1 cellular context compared by ENCODE assay signal in the genomic region with DNA sequence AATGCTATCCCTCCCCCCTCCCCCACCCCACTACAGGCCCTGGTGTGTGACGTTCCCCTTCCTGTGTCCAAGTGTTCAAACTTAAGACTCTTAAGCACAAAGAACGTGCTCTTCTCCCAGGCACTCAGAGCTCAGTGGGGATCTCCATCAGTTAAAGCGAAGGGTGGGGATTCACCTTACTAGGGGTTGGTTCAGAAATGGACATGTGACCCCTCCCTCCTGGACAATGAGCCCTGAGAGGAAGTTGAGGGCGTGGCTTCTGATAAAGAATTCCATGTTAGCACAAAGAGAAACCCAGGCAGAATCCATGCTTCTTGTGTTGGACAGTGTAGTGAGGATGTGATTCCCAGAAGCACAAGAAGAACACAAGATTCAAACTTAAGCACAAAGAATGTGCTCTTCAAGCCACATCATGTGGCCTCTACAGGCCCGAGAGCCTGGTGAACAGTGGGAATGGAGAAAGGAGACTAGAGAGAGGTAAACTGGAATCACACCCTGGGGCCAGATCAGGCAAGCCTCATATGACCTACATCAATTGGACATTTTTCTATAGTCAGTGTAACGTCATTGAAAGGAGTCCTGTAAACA.
TF ChIP-seq lines count a peak whose summit lies in the region.

No MANE protein-coding gene starts in this region.

TF ChIP-seq in H1, 55 proteins besides CTCF, POLR2A, EP300 and RAD21 (continued from another document):
- TF ChIP-seq FOSL1 (IDR thresholded peaks at IDR 0.05; ENCODE audit: insufficient read depth, low read depth, low read length) (no peak), RNF2 (IDR thresholded peaks at IDR 0.05; ENCODE audit: borderline replicate concordance, low read depth, low read length, missing control alignments, poor library complexity, severe bottlenecking) (no peak), ASH2L (IDR thresholded peaks at IDR 0.05; ENCODE audit: low read length) (no peak), SP4 (IDR thresholded peaks at IDR 0.05; ENCODE audit: low read length) (no peak), TAF7 (optimal IDR thresholded peaks at IDR 0.05; ENCODE audit: borderline replicate concordance, low read depth, low read length) (no peak), HDAC6 (IDR thresholded peaks at IDR 0.05; ENCODE audit: low read depth, low read length) (no peak), SAP30 (IDR thresholded peaks at IDR 0.05; ENCODE audit: insufficient read depth, insufficient replicate concordance, low read length) (no peak), EGR1 (IDR thresholded peaks at IDR 0.05; ENCODE audit: borderline replicate concordance, low read depth, low read length) (no peak), JUND (IDR thresholded peaks at IDR 0.05; ENCODE audit: low read length) (no peak), YY1 (IDR thresholded peaks at IDR 0.05; ENCODE audit: low read depth, low read length) (no peak), MAFK (IDR thresholded peaks at IDR 0.05; ENCODE audit: low read depth, low read length) (no peak)
- TF ChIP-seq, protein P1, sequence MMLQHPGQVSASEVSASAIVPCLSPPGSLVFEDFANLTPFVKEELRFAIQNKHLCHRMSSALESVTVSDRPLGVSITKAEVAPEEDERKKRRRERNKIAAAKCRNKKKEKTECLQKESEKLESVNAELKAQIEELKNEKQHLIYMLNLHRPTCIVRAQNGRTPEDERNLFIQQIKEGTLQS (IDR thresholded peaks at IDR 0.05; ENCODE audit: insufficient read depth, low read depth, low read length), result no peak
TF ChIP-seq in H1: peak in this region for 0.
